ENCODE assay signal across 1 cellular context in genomic region chr1:198623920-198624647, GRCh38.
TF ChIP-seq lines count a peak whose summit lies in the region.

No MANE protein-coding gene starts in this region.

TF ChIP-seq in K562, 482 proteins besides CTCF, POLR2A, EP300 and RAD21:
- TF ChIP-seq KDM2B (CRISPR knock-in tag; IDR thresholded peaks at IDR 0.05) (no peak), ZBTB40 (IDR thresholded peaks at IDR 0.05) (0 out of 2 replicates have a peak, but pooled peaks have one; percentile 25), ZBTB40 (CRISPR knock-in tag; IDR thresholded peaks at IDR 0.05) (no peak), PHB (CRISPR knock-in tag; IDR thresholded peaks at IDR 0.05) (no peak), MYBL2 (IDR thresholded peaks at IDR 0.05; ENCODE audit: low read depth) (no peak), MYBL2 (CRISPR knock-in tag; IDR thresholded peaks at IDR 0.05; ENCODE audit: borderline replicate concordance) (no peak), ZNF449 (CRISPR knock-in tag; IDR thresholded peaks at IDR 0.05) (no peak), ZKSCAN8 (CRISPR knock-in tag; IDR thresholded peaks at IDR 0.05) (no peak)
